In genomic region chr5:64869419-64869818, GRCh38 we compare ENCODE assay signal across 11 cellular contexts.
A peak's percentile ranks its signal among the peaks of the same experiment; 100 is the strongest.
DNase-seq lines count a peak whose midpoint lies in the region.
"Had no signal": no experiment of that assay in that cellular context is flagged by ENCODE, and none has a peak within 500 bp of the region (broad histone marks: within the 10 kb centered on the region; RNA-seq: fewer than 3 reads in every experiment).

No MANE protein-coding gene starts in this region.

- no peaks in the 10 kb centered on the region for H3K9me2 ChIP-seq in GM23248 (ENCODE audit: insufficient read depth)

- H3K9me3 ChIP-seq in GM23248 (ENCODE audit: low read depth): no peaks in the 10 kb centered on the region

- 30 to 43% methylated on average over 1 of the region's 1 CpG for WGBS in GM23248 (ENCODE audit: low coverage in 1 of 2, low lambda C conversion rate in 2 of 2, missing lambda C conversion rate in 2 of 2), 2 experiments

- no peaks in the 10 kb centered on the region for H3K27me3 ChIP-seq in GM23248 (replicated peaks; ENCODE audit: insufficient read depth)

- H3K4me3 ChIP-seq in GM23248 (no peak overlapping the region), skeletal muscle cell (ENCODE audit: low read depth, low read length) (no peak overlapping the region)

- H3F3A ChIP-seq in GM23248 (ENCODE audit: insufficient read depth): peaks cover 19% of the 10 kb centered on the region

- no peaks in the 10 kb centered on the region for H3K79me2 ChIP-seq in GM23248 (ENCODE audit: insufficient read depth)

- H3K4me2 ChIP-seq in GM23248 (ENCODE audit: unreplicated experiment): peak overlapping the region; percentile 34

- in situ Hi-C loops in GM23248 (cut with MboI): no loop called here

- H3K36me3 ChIP-seq in GM23248 (ENCODE audit: low read depth): no peaks in the 10 kb centered on the region

- H4K20me1 ChIP-seq in GM23248 (ENCODE audit: insufficient read depth): no peaks in the 10 kb centered on the region

- peaks cover 17% of the 10 kb centered on the region for H3K4me1 ChIP-seq in GM23248 (ENCODE audit: insufficient read depth)

- DNase-seq in GM23248: peak; percentile 85
- DNase-seq in NCI-H460 (ENCODE audit: extremely low read depth, low read depth): peak; percentile 61
- DNase-seq in fibroblast of gingiva (ENCODE audit: low read depth): peak; percentile 65
- peak; percentile 41 for DNase-seq in skeletal muscle cell (ENCODE audit: low read depth)
- DNase-seq in HK-2 (ENCODE audit: unreplicated experiment): no peak
- DNase-seq in activated CD4-positive, alpha-beta T cell treated with anti-CD3 and anti-CD28 coated beads for 1 hour: no peak
- DNase-seq in GOT3 (lab: John Stamatoyannopoulos, UW): no peak
- no peak for DNase-seq in GM19240 (ENCODE audit: insufficient read length, low spot score)
- DNase-seq: activated T-cell treated with anti-CD3 and anti-CD28 coated beads, Interleukin-2, amount 50 U/mL, for 4 hours; NCI-H2029 treated with DMSO at 0.1 percent for 48 hours had no signal

- peak overlapping the region; percentile 10; the same call in 1 of the 2 replicates for H2AFZ ChIP-seq in GM23248

- peak overlapping the region; percentile 24; the same call in 1 of the 2 replicates for H3K9ac ChIP-seq in GM23248

- H3K27ac ChIP-seq in GM23248: peak overlapping the region; percentile 56
- H3K27ac ChIP-seq: epithelial cell of prostate had no signal

Comparison
In these comparisons a context has a peak if more than half of its experiments do, and no peak if none do; other contexts are left out.
1. DNase-seq: peak in GM23248 (single experiment), NCI-H460 (single experiment), fibroblast of gingiva (single experiment) and skeletal muscle cell (single experiment); none in HK-2 (single experiment), activated CD4-positive, alpha-beta T cell treated with anti-CD3 and anti-CD28 coated beads for 1 hour (single experiment), GOT3 (single experiment) and GM19240 (single experiment).